Comparison of ENCODE assay signal across 14 cellular contexts in the genomic region with DNA sequence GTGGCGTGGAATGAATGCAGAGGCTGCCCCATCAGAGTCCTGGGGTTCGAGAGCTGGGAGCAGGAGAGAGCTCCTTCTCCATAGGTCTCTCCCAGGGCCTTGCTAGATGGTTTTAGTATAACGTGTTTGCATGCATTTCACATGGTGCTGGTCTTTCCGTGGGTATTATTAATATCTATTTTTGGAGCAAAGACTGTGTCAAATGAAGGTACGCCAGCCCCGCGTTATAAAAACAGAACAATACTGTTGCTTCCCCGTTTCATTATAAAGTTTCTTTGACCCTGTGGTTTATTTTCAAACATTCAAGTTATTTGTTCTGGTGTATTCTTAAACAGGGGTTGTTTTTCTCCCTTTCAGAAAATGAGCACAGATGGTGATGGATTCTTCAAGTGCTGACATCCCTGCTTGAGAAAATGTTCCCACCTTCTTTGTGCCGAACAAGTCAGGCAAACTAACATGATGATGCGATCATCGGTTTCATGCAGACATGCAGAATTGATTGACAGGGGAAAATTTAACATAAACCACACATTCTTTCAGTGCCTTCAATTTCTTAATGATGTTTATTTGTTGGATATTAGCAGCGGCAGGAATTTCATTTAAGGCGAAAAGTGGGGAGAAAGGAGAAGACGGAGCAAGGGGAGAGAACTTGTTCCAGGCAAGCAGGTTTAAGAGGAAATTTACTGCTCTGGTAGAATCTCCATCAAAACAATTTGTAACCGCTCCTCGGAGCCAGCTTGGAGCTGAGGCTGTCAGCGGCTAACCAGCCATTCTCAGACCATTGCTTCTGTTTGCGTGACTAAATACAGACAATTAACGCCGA.
"Had no signal": no experiment of that assay in that cellular context is flagged by ENCODE, and none has a peak within 500 bp of the region (broad histone marks: within the 10 kb centered on the region; RNA-seq: fewer than 3 reads in every experiment).

No MANE protein-coding gene starts in this region.

- H3K27me3 ChIP-seq: adrenal gland, gastrocnemius medialis, sigmoid colon, tibial nerve had no signal

- ATAC-seq: activated CD4-positive, CD25-positive, alpha-beta regulatory T cell treated with anti-CD3 and anti-CD28 coated beads, Interleukin-2, amount 50 U/mL, for 24 hours; activated naive CD4-positive, alpha-beta T cell treated with anti-CD3 and anti-CD28 coated beads, Interleukin-2, amount 50 U/mL, for 72 hours; gastrocnemius medialis; heart left ventricle had no signal

- H3K4me1 ChIP-seq: adrenal gland, gastrocnemius medialis, heart left ventricle, left ventricle myocardium inferior, sigmoid colon had no signal

- H3K27ac Mint-ChIP-seq: activated naive CD4-positive, alpha-beta T cell treated with anti-CD3 and anti-CD28 coated beads, Interleukin-2, amount 50 U/mL, for 72 hours had no signal

- H3K36me3 Mint-ChIP-seq: activated naive CD4-positive, alpha-beta T cell treated with anti-CD3 and anti-CD28 coated beads, Interleukin-2, amount 50 U/mL, for 72 hours had no signal

- H3K9me3 ChIP-seq: adrenal gland, gastrocnemius medialis, heart left ventricle, left ventricle myocardium inferior, sigmoid colon, tibial nerve had no signal

- H3K27ac ChIP-seq: adrenal gland, gastrocnemius medialis, heart left ventricle, left ventricle myocardium inferior, sigmoid colon had no signal

- H3K36me3 ChIP-seq: adrenal gland, gastrocnemius medialis, heart left ventricle, left ventricle myocardium inferior, sigmoid colon, tibial nerve had no signal

- H3K4me3 ChIP-seq: adrenal gland, gastrocnemius medialis, heart left ventricle, left ventricle myocardium inferior, sigmoid colon, tibial nerve had no signal

- DNase-seq: activated CD4-positive, alpha-beta T cell treated with anti-CD3 and anti-CD28 coated beads, Interleukin-2, amount 50 U/mL, for 1 hour; activated CD8-positive, alpha-beta memory T cell treated with anti-CD3 and anti-CD28 coated beads, Interleukin-2, amount 50 U/mL, for 4 hours; activated effector memory CD4-positive, alpha-beta T cell treated with Interleukin-2 at 50 U/mL for 16 hours; activated T-cell treated with anti-CD3 and anti-CD28 coated beads, Interleukin-2, amount 50 U/mL, for 48 hours; gastrocnemius medialis; heart left ventricle; left ventricle myocardium inferior; mammary epithelial cell; sigmoid colon; stimulated activated naive CD4-positive, alpha-beta T cell had no signal
